39 cellular contexts compared by ENCODE assay signal in the genomic region with DNA sequence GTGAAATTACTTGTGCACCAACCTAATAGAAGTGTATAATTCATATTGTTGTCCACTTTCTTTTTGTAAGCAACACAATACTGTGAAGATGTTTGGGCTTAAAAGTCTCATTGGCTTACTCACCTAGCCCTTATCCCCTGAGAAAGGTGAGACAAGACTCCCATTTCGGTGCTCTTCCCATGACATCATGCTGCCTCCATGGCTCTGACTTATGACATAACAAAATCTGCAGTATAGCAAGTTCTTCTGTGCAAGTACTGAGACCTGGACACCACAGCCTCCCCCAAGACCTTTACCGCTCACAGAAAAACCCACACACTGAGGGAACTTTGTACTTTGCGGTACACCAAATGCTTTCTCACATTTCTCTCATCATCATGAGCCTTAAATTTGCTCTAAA. TPM values are rescaled to one million over a fixed set of nuclear protein-coding genes. Genes with fewer than 3 reads are reported as not detected.
"Had no signal": no experiment of that assay in that cellular context is flagged by ENCODE, and none has a peak within 500 bp of the region (broad histone marks: within the 10 kb centered on the region; RNA-seq: fewer than 3 reads in every experiment).

No MANE protein-coding gene starts in this region.

- H3K27me3 ChIP-seq: adrenal gland, ascending aorta, body of pancreas, brain microvascular endothelial cell, breast epithelium, cardiac muscle cell had no signal

- H3K4me3 ChIP-seq: adrenal gland, ascending aorta, body of pancreas, breast epithelium, cardiac muscle cell had no signal

- FAIRE-seq: astrocyte, bronchial epithelial cell had no signal

- H3K36me3 ChIP-seq: adrenal gland, ascending aorta, brain microvascular endothelial cell, breast epithelium, cardiac muscle cell had no signal

- H3K27ac ChIP-seq: adrenal gland, ascending aorta, body of pancreas, brain microvascular endothelial cell, breast epithelium, cardiac muscle cell had no signal

- DNase-seq: activated effector memory CD4-positive, alpha-beta T cell treated with anti-CD3 and anti-CD28 coated beads, Interleukin-2, amount 50 U/mL, for 16 hours; activated effector memory CD4-positive, alpha-beta T cell treated with Interleukin-2 at 50 U/mL for 16 hours; activated gamma-delta T cell; activated gamma-delta T cell treated with Interleukin-2 at 50 U/mL for 16 hours; activated naive CD4-positive, alpha-beta T cell; activated naive CD4-positive, alpha-beta T cell treated with anti-CD3 and anti-CD28 coated beads for 36 hours; activated naive CD4-positive, alpha-beta T cell treated with anti-CD3 and anti-CD28 coated beads, Interleukin-2, amount 10 ng/mL, durations not matched to agents 7 days and 5 days; activated naive CD4-positive, alpha-beta T cell treated with anti-CD3 and anti-CD28 coated beads, Interleukin-2, amount 50 U/mL, for 16 hours; activated naive CD4-positive, alpha-beta T cell treated with Interleukin-2 at 50 U/mL for 16 hours; activated naive CD8-positive, alpha-beta T cell treated with anti-CD3 and anti-CD28 coated beads for 36 hours; activated naive CD8-positive, alpha-beta T cell treated with anti-CD3 and anti-CD28 coated beads, Interleukin-2, amount 10 ng/mL, durations not matched to agents 7 days and 5 days; activated naive CD8-positive, alpha-beta T cell treated with anti-CD3 and anti-CD28 coated beads, Interleukin-2, amount 50 U/mL, for 24 hours; activated T-cell treated with anti-CD3 and anti-CD28 coated beads, Interleukin-2, amount 50 U/mL, for 1 hour; activated T-cell treated with anti-CD3 and anti-CD28 coated beads, Interleukin-2, amount 50 U/mL, for 24 hours; activated T-cell treated with anti-CD3 and anti-CD28 coated beads, Interleukin-2, amount 50 U/mL, for 4 hours; activated T-cell treated with anti-CD3 and anti-CD28 coated beads, Interleukin-2, amount 50 U/mL, for 48 hours; activated T-cell treated with anti-CD3 and anti-CD28 coated beads, Interleukin-2, amount 50 U/mL, for 72 hours; adrenal gland; amniotic stem cell; amygdala; anterior cingulate cortex; body of pancreas; brain microvascular endothelial cell; caudate nucleus; central memory CD4-positive, alpha-beta T cell; cerebellar nuclear complex had no signal

- H3K9me3 ChIP-seq: adrenal gland, ascending aorta, body of pancreas, breast epithelium had no signal

- ATAC-seq: activated naive CD4-positive, alpha-beta T cell treated with anti-CD3 and anti-CD28 coated beads, Interleukin-2, amount 50 U/mL, for 72 hours; activated naive CD8-positive, alpha-beta T cell treated with anti-CD3 and anti-CD28 coated beads, Interleukin-2, amount 50 U/mL, for 24 hours; activated T-cell treated with anti-CD3 and anti-CD28 coated beads, Interleukin-2, amount 50 U/mL, for 4 hours; activated T-cell treated with anti-CD3 and anti-CD28 coated beads, Interleukin-2, amount 50 U/mL, for 72 hours; activated T-helper 17 cell treated with anti-CD3 and anti-CD28 coated beads, Interleukin-2, amount 50 U/mL, for 72 hours; body of pancreas had no signal

- H3K4me1 ChIP-seq: adrenal gland, ascending aorta, body of pancreas, breast epithelium had no signal

RNA-seq across cellular contexts. Expression of a gene that starts 50.5 kb away (rescaled TPM):
- total RNA-seq: activated naive CD4-positive, alpha-beta T cell treated with anti-CD3 and anti-CD28 coated beads for 36 hours; activated naive CD4-positive, alpha-beta T cell treated with anti-CD3 and anti-CD28 coated beads, Interleukin-2, amount 50 U/mL, for 72 hours; activated naive CD8-positive, alpha-beta T cell treated with anti-CD3 and anti-CD28 coated beads for 36 hours; activated naive CD8-positive, alpha-beta T cell treated with anti-CD3 and anti-CD28 coated beads, Interleukin-2, amount 10 ng/mL, durations not matched to agents 7 days and 5 days; activated T-cell treated with anti-CD3 and anti-CD28 coated beads, Interleukin-2, amount 50 U/mL, for 4 hours; activated T-cell treated with anti-CD3 and anti-CD28 coated beads, Interleukin-2, amount 50 U/mL, for 72 hours; activated T-helper 1 cell treated with anti-CD3 and anti-CD28 coated beads, Interleukin-12 subunit alpha, Interleukin-12 subunit beta, Interleukin-2, Interleukin-4 antibody, amounts not matched to agents 30 ng/mL and 10 ng/mL and 1 ng/mL, durations not matched to agents 14 hours and 24 hours and 36 hours; activated T-helper 17 cell treated with anti-CD3 and anti-CD28 coated beads, Interleukin-2, amount 50 U/mL, for 72 hours; activated T-helper 2 cell treated with anti-CD3 and anti-CD28 coated beads, Interferon-gamma antibody, Interleukin-2, Interleukin-4, amounts not matched to agents 10 μg/mL and 5 μg/mL and 100 μg/mL, durations not matched to agents 14 hours and 24 hours and 36 hours; adrenal gland; ascending aorta; body of pancreas; breast epithelium; bronchial epithelial cell; cardiac muscle cell; cardiac septum; cerebellum; chondrocyte had no signal
- polyA plus RNA-seq: adipose tissue, cardiac muscle cell had no signal
